In the genomic region with DNA sequence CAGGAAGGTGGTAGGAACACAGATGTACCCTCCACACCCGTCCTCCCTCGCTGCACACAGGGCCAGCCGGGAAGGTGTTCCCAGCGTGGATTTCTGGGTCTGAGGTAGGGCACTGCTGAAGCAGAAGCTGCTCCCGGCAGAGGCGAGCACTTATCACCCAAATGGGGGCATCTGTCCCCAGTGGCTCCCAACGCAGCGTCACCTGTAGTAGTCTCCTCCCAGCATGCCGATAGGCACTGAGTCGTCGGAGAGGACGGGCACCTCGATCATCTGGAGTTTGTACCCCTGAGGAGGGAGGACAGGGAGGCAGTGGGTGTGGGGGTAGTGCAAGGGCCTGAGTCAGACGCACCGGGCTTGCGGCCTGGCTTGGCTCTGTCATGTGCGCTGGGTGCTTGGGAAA, we compare ENCODE assay signal across 17 cellular contexts. TPM values are rescaled to one million over a fixed set of nuclear protein-coding genes. Genes with fewer than 3 reads are reported as not detected.
DNase-seq lines count a peak whose midpoint lies in the region; ATAC-seq, FAIRE-seq and TF ChIP-seq lines count a peak whose summit lies in the region.
"Had no signal": no experiment of that assay in that cellular context is flagged by ENCODE, and none has a peak within 500 bp of the region (broad histone marks: within the 10 kb centered on the region; RNA-seq: fewer than 3 reads in every experiment).

No MANE protein-coding gene starts in this region.

- no peak for TF ChIP-seq CTCF in K562 (IDR thresholded peaks at IDR 0.05 in 2 of 3, conservative IDR thresholded peaks at IDR 0.05 in 1 of 3; ENCODE audit: insufficient read depth in 2 of 3, low read depth in 1 of 3, low read length in 3 of 3)
- no peak for TF ChIP-seq CTCF in coronary artery (IDR thresholded peaks at IDR 0.05)
- no peak for TF ChIP-seq CTCF in sigmoid colon (IDR thresholded peaks at IDR 0.05)

- TF ChIP-seq POLR2A in K562 (conservative IDR thresholded peaks at IDR 0.05), result no peak
- no peak for TF ChIP-seq POLR2A in sigmoid colon (IDR thresholded peaks at IDR 0.05)

- CTCF ChIA-PET in K562 (lab: Yijun Ruan, JAX; ENCODE audit: low intra/inter-chr PET ratio), result no interaction called here

- H3K36me3 ChIP-seq in K562 (ENCODE audit: control insufficient read depth, insufficient read depth, low read length) (peaks cover 27% of the 10 kb centered on the region; the same call in 2 of the 3 replicates), sigmoid colon (peaks cover 5 to 56% (median 19%) of the 10 kb centered on the region in 4 donors)

- in situ Hi-C loops in K562 (cut with MboI), result no loop called here

- H3K27ac ChIP-seq in K562 (ENCODE audit: extremely low read depth, low read depth, low read length) (no peak overlapping the region), coronary artery (no peak overlapping the region), sigmoid colon (no peak overlapping the region)
- H3K27ac ChIP-seq: GM23248 had no signal

- no TSS peak for BruUV-seq in K562 (replicated peaks; lab: Mats Ljungman, UMichigan)

- POLR2A ChIA-PET in K562 (lab: Yijun Ruan, JAX), result interaction anchor here (0.5 kb wide), 1 partner anchor 265 kb away, joined by 3 read pairs; no protein-coding TSS in a partner anchor

- ATAC-seq in K562, result no peak
- no peak for ATAC-seq in GM21367 (IDR thresholded peaks at IDR 0.05; ENCODE audit: unreplicated experiment)

- H3K9me3 ChIP-seq in K562 (replicated peaks; ENCODE audit: control insufficient read depth, insufficient read depth, low read depth, low read length), result no peaks in the 10 kb centered on the region
- no peaks in the 10 kb centered on the region for H3K9me3 ChIP-seq in sigmoid colon

- intact Hi-C loops in K562 (cut with micrococcal nuclease), result no loop called here
- intact Hi-C loops in sigmoid colon (cut with DNase I), result loop anchor here (10.0 kb wide), 1 partner anchor 173 kb away; no protein-coding TSS in a partner anchor

- TF ChIP-seq RAD21 in K562 (CRISPR knock-in tag; conservative IDR thresholded peaks at IDR 0.05 in 1 of 2, IDR thresholded peaks at IDR 0.05 in 1 of 2), result no peak

- H3K79me2 ChIP-seq in K562 (ENCODE audit: control insufficient read depth, insufficient read depth, low read length), result no peaks in the 10 kb centered on the region

- 83% methylated on average over 11 of the region's 17 CpGs for WGBS in K562 (ENCODE audit: insufficient coverage, low coverage, missing lambda C conversion rate)
- 91 to 95% methylated on average over 17 of the region's 17 CpGs for WGBS in sigmoid colon, 2 donors

- no peak overlapping the region for H3K4me2 ChIP-seq in K562 (ENCODE audit: insufficient read depth, low read length)

- H3K9ac ChIP-seq in K562 (ENCODE audit: insufficient read depth in 1 of 2, low read depth in 2 of 2, low read length in 2 of 2), result no peak overlapping the region
- H3K9ac ChIP-seq: GM23248 had no signal

- H3K4me1 ChIP-seq in K562 (replicated peaks in 1 of 2; ENCODE audit: control insufficient read depth in 2 of 2, insufficient read depth in 2 of 2, low read length in 2 of 2), result peaks cover 6 to 23% of the 10 kb centered on the region in 2 experiments; a peak in 4 of 5 replicates
- H3K4me1 ChIP-seq in sigmoid colon, result peaks cover 0 to 29% (median 20%) of the 10 kb centered on the region in 4 donors

- DNase-seq in K562 (ENCODE audit: extremely low read depth in 1 of 4, low spot score in 3 of 4) (no peak), coronary artery (ENCODE audit: low spot score) (peak; percentile 69), mesenteric fat pad (ENCODE audit: low spot score) (peak; percentile 78), sigmoid colon (peak; percentile 57), urothelium cell line (ENCODE audit: low spot score) (no peak)
- DNase-seq: Calu3; CD4-positive, alpha-beta memory T cell; COR-L47; DMS153; DND-41; GM23248; H7; HCEC 1CT had no signal

- no peaks in the 10 kb centered on the region for H3K27me3 ChIP-seq in K562 (ENCODE audit: control insufficient read depth in 2 of 2, insufficient read depth in 2 of 2, low read length in 2 of 2)
- no peaks in the 10 kb centered on the region for H3K27me3 ChIP-seq in sigmoid colon

- FAIRE-seq in K562 (lab: Jason Lieb, UNC), result no peak
- FAIRE-seq in urothelium cell line (lab: Jason Lieb, UNC), result no peak
- FAIRE-seq: G401.6, GM12892, H1 had no signal

- H4K20me1 ChIP-seq in K562 (replicated peaks; ENCODE audit: control insufficient read depth, insufficient read depth, low read length), result no peaks in the 10 kb centered on the region

- no peak overlapping the region for H2AFZ ChIP-seq in K562 (ENCODE audit: low read depth, low read length)
- H2AFZ ChIP-seq: GM23248 had no signal

- TF ChIP-seq EP300 in K562 (IDR thresholded peaks at IDR 0.05; ENCODE audit: low read length), result no peak
- no peak for TF ChIP-seq EP300 in sigmoid colon (IDR thresholded peaks at IDR 0.05)

- H3K4me3 ChIP-seq in K562 (no peak overlapping the region), coronary artery (no peak overlapping the region), sigmoid colon (no peak overlapping the region)
- H3K4me3 ChIP-seq: GM23248 had no signal

- no peaks in the 10 kb centered on the region for H3K9me1 ChIP-seq in K562 (ENCODE audit: control insufficient read depth, insufficient read depth, low read length)

TF ChIP-seq in K562, 482 proteins besides CTCF, POLR2A, EP300 and RAD21:
- TF ChIP-seq NFE2L1 (tag; IDR thresholded peaks at IDR 0.05; ENCODE audit: borderline replicate concordance, low read depth), result no peak
- TF ChIP-seq POLR2G (IDR thresholded peaks at IDR 0.05; ENCODE audit: low read depth, low read length), result 0 out of 2 replicates have a peak, but pooled peaks have one; percentile 3
- no peak for TF ChIP-seq ZNF274 (IDR thresholded peaks at IDR 0.05; ENCODE audit: borderline replicate concordance, low read depth, low read length)
- no peak for TF ChIP-seq SRF (CRISPR knock-in tag; IDR thresholded peaks at IDR 0.05)
- TF ChIP-seq, protein P1, sequence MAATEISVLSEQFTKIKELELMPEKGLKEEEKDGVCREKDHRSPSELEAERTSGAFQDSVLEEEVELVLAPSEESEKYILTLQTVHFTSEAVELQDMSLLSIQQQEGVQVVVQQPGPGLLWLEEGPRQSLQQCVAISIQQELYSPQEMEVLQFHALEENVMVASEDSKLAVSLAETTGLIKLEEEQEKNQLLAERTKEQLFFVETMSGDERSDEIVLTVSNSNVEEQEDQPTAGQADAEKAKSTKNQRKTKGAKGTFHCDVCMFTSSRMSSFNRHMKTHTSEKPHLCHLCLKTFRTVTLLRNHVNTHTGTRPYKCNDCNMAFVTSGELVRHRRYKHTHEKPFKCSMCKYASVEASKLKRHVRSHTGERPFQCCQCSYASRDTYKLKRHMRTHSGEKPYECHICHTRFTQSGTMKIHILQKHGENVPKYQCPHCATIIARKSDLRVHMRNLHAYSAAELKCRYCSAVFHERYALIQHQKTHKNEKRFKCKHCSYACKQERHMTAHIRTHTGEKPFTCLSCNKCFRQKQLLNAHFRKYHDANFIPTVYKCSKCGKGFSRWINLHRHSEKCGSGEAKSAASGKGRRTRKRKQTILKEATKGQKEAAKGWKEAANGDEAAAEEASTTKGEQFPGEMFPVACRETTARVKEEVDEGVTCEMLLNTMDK (IDR thresholded peaks at IDR 0.05; ENCODE audit: borderline replicate concordance, insufficient read depth, low read depth, low read length, poor library complexity, severe bottlenecking), result no peak

RNA-seq across cellular contexts. Expression of a gene that starts 3.0 kb away (rescaled TPM):
- total RNA-seq in K562 (2011; cell fraction: chromatin; rRNA removed; ENCODE audit: low replicate concordance), result 1.5 and 7.7 TPM in 2 replicates
- total RNA-seq in K562 (2011; cell fraction: nucleolus; rRNA removed), result 2.0 and 2.7 TPM in 2 replicates
- total RNA-seq in K562 (2011; cell fraction: nucleoplasm; rRNA removed), result 2.6 and 4.7 TPM in 2 replicates
- total RNA-seq in K562 (2014; rRNA removed) (0.14 TPM in 1 of 2 replicates, not detected in the other), K562 (2014; rRNA removed; fragmentation: Illumina TruSeq; extraction: Trizol) (0.15 TPM in 1 of 2 replicates, not detected in the other), K562 (2015; rRNA removed; fragmentation: Illumina TruSeq; extraction: Trizol) (0.83 TPM in 1 of 2 replicates, not detected in the other), K562 (2021) (0.58 and 1.0 TPM in 2 replicates), mesenteric fat pad (22.4 TPM), sigmoid colon (10 to 100 TPM in 1 of 4 donors, 1 to 10 TPM in 3; 4.4 to 11.9 (median 9.7) TPM)
- polyA plus RNA-seq in K562 (2011; rRNA removed) (1.4 and 2.1 TPM in 2 replicates), K562 (2014; fragmentation: Illumina TruSeq; extraction: Trizol) (0.36 TPM in 1 of 2 replicates, not detected in the other), K562 (2014; fragmentation: Nextera tagmentation; extraction: Ambion mirVana) (under 1 TPM; 0.56 to 0.67 TPM), K562 (2014; rRNA removed) (0.09 and 0.64 TPM in 2 replicates), sigmoid colon (1 to 10 TPM in 2 of 3 donors, under 1 TPM in 1; 0.60 to 8.0 (median 2.3) TPM)
- 0.25 and 0.54 TPM in 2 replicates for polyA plus RNA-seq in K562 (2011; cell fraction: cytosol; rRNA removed)
- polyA plus RNA-seq in K562 (2011; cell fraction: nucleus; rRNA removed), result 7.7 and 14.3 TPM in 2 replicates
- 1.0 and 2.6 TPM in 2 replicates for polyA plus RNA-seq in K562 (2012)
- polyA minus RNA-seq in K562 (2011; rRNA and poly(A)+ RNA removed), result 0.49 and 0.87 TPM in 2 replicates
- polyA minus RNA-seq in K562 (2011; cell fraction: cytosol; rRNA and poly(A)+ RNA removed), result not detected in 2 replicates
- 0.94 and 1.1 TPM in 2 replicates for polyA minus RNA-seq in K562 (2011; cell fraction: nucleus; rRNA and poly(A)+ RNA removed)

RNA-seq across cellular contexts. Expression of a gene that starts 28.8 kb away (rescaled TPM):
- total RNA-seq in K562 (2011; cell fraction: chromatin; rRNA removed; ENCODE audit: low replicate concordance), result 66.7 and 154 TPM in 2 replicates
- total RNA-seq in K562 (2011; cell fraction: nucleolus; rRNA removed), result 80.3 and 92.9 TPM in 2 replicates
- 62.7 and 73.1 TPM in 2 replicates for total RNA-seq in K562 (2011; cell fraction: nucleoplasm; rRNA removed)
- total RNA-seq in K562 (2014; rRNA removed), result 26.3 and 37.1 TPM in 2 replicates
- 16.2 and 18.7 TPM in 2 replicates for total RNA-seq in K562 (2014; rRNA removed; fragmentation: Illumina TruSeq; extraction: Trizol)
- 20.8 and 23.2 TPM in 2 replicates for total RNA-seq in K562 (2015; rRNA removed; fragmentation: Illumina TruSeq; extraction: Trizol)
- total RNA-seq in K562 (2021), result 43.6 and 45.3 TPM in 2 replicates
- polyA plus RNA-seq in K562 (2011; rRNA removed), result 36.1 and 53.7 TPM in 2 replicates
- 29.6 and 48.7 TPM in 2 replicates for polyA plus RNA-seq in K562 (2011; cell fraction: cytosol; rRNA removed)
- 137 and 184 TPM in 2 replicates for polyA plus RNA-seq in K562 (2011; cell fraction: nucleus; rRNA removed)
- polyA plus RNA-seq in K562 (2012), result 46.1 and 96.9 TPM in 2 replicates
- polyA plus RNA-seq in K562 (2014; fragmentation: Illumina TruSeq; extraction: Trizol), result 31.0 and 35.2 TPM in 2 replicates
- 10 to 100 TPM; 18.1 to 23.7 TPM for polyA plus RNA-seq in K562 (2014; fragmentation: Nextera tagmentation; extraction: Ambion mirVana)
- polyA plus RNA-seq in K562 (2014; rRNA removed), result 34.4 and 38.4 TPM in 2 replicates
- 20.8 and 27.8 TPM in 2 replicates for polyA minus RNA-seq in K562 (2011; rRNA and poly(A)+ RNA removed)
- 24.5 and 27.4 TPM in 2 replicates for polyA minus RNA-seq in K562 (2011; cell fraction: cytosol; rRNA and poly(A)+ RNA removed)
- 43.5 and 44.1 TPM in 2 replicates for polyA minus RNA-seq in K562 (2011; cell fraction: nucleus; rRNA and poly(A)+ RNA removed)
- 56.2 TPM for total RNA-seq in mesenteric fat pad
- total RNA-seq in sigmoid colon, result 10 to 100 TPM; 44.7 to 93.1 (median 45.9) TPM
- polyA plus RNA-seq in sigmoid colon, result 10 to 100 TPM; 70.7 to 86.7 (median 76.3) TPM

Comparison
In these comparisons a context has a peak if more than half of its experiments do, and no peak if none do; other contexts are left out.
1. DNase-seq: peak in coronary artery (single experiment), mesenteric fat pad (single experiment) and sigmoid colon (single experiment); none in K562 (0 of 4) and urothelium cell line (single experiment).